Comparison of ENCODE assay signal across 26 cellular contexts in the genomic region with DNA sequence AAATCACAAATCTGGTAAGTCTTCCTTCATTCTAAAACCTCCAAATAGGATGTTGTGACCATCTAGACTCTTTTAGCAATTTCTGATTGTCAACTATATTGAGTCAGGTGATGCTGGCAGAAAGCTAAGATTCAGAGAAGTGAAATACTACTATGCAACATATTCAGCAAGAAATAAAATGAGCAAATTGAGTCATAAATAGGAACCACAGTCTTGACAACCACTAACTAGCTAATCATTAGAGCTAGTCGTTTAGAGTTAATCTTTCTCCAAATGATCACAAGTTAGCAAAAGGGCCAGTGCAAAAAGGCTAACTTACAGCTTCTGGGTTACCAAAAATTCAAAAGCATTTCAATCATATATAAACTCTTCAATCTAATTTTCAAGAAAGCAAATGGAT.
"Had no signal": no experiment of that assay in that cellular context is flagged by ENCODE, and none has a peak within 500 bp of the region (broad histone marks: within the 10 kb centered on the region; RNA-seq: fewer than 3 reads in every experiment).

No MANE protein-coding gene starts in this region.

- H3K4me2 ChIP-seq: neural progenitor cell had no signal

- ATAC-seq: activated CD4-positive, CD25-positive, alpha-beta regulatory T cell treated with anti-CD3 and anti-CD28 coated beads, Interleukin-2, amount 50 U/mL, for 24 hours; activated CD8-positive, alpha-beta memory T cell treated with anti-CD3 and anti-CD28 coated beads, Interleukin-2, amount 10 ng/mL, durations not matched to agents 7 days and 5 days; activated naive CD8-positive, alpha-beta T cell treated with anti-CD3 and anti-CD28 coated beads, Interleukin-2, amount 50 U/mL, for 24 hours; body of pancreas; heart right ventricle; left lobe of liver; naive thymus-derived CD4-positive, alpha-beta T cell had no signal

- H3K27ac Mint-ChIP-seq: activated CD4-positive, alpha-beta memory T cell treated with anti-CD3 and anti-CD28 coated beads, Interleukin-2, amount 10 ng/mL, durations not matched to agents 7 days and 5 days; activated CD4-positive, alpha-beta T cell treated with anti-CD3 and anti-CD28 coated beads, Interleukin-2, amount 10 ng/mL, durations not matched to agents 24 days and 14 days; activated CD8-positive, alpha-beta memory T cell treated with anti-CD3 and anti-CD28 coated beads, Interleukin-2, amount 10 ng/mL, durations not matched to agents 7 days and 5 days; activated naive CD8-positive, alpha-beta T cell treated with anti-CD3 and anti-CD28 coated beads, Interleukin-2, amount 50 U/mL, for 24 hours; naive thymus-derived CD4-positive, alpha-beta T cell; neural progenitor cell; progenitor cell of endocrine pancreas had no signal

- H3K36me3 ChIP-seq: neural progenitor cell, uterus had no signal

- DNase-seq: activated CD4-positive, alpha-beta memory T cell treated with anti-CD3 and anti-CD28 coated beads, Interleukin-2, amount 10 ng/mL, durations not matched to agents 7 days and 5 days; activated CD4-positive, alpha-beta T cell treated with anti-CD3 and anti-CD28 coated beads, Interleukin-2, amount 10 ng/mL, durations not matched to agents 24 days and 14 days; activated CD8-positive, alpha-beta memory T cell treated with anti-CD3 and anti-CD28 coated beads, Interleukin-2, amount 10 ng/mL, durations not matched to agents 7 days and 5 days; activated gamma-delta T cell; activated naive CD4-positive, alpha-beta T cell treated with anti-CD3 and anti-CD28 coated beads, Interleukin-2, amount 50 U/mL, for 16 hours; activated naive CD8-positive, alpha-beta T cell treated with anti-CD3 and anti-CD28 coated beads, Interleukin-2, amount 50 U/mL, for 24 hours; activated T-cell treated with anti-CD3 and anti-CD28 coated beads for 4 hours; body of pancreas; erythroblast; foreskin fibroblast; heart right ventricle; islet precursor cell; naive thymus-derived CD4-positive, alpha-beta T cell; spleen; stimulated activated CD4-positive, alpha-beta T cell treated with anti-CD3 and anti-CD28 coated beads, Interleukin-4, amount 100 ng/mL, for 1 hour; stimulated activated naive CD4-positive, alpha-beta T cell; testis; trophoblast cell; uterus had no signal

- H2AFZ ChIP-seq: neural progenitor cell had no signal

- H3K9me3 Mint-ChIP-seq: activated CD4-positive, alpha-beta memory T cell treated with anti-CD3 and anti-CD28 coated beads, Interleukin-2, amount 10 ng/mL, durations not matched to agents 7 days and 5 days; activated CD4-positive, alpha-beta T cell treated with anti-CD3 and anti-CD28 coated beads, Interleukin-2, amount 10 ng/mL, durations not matched to agents 24 days and 14 days; activated naive CD8-positive, alpha-beta T cell treated with anti-CD3 and anti-CD28 coated beads, Interleukin-2, amount 50 U/mL, for 24 hours had no signal

- H3K4me1 Mint-ChIP-seq: activated CD4-positive, alpha-beta memory T cell treated with anti-CD3 and anti-CD28 coated beads, Interleukin-2, amount 10 ng/mL, durations not matched to agents 7 days and 5 days; neural progenitor cell had no signal

- H3K4me3 Mint-ChIP-seq: activated CD4-positive, alpha-beta memory T cell treated with anti-CD3 and anti-CD28 coated beads, Interleukin-2, amount 10 ng/mL, durations not matched to agents 7 days and 5 days; activated CD4-positive, alpha-beta T cell treated with anti-CD3 and anti-CD28 coated beads, Interleukin-2, amount 10 ng/mL, durations not matched to agents 24 days and 14 days; activated CD8-positive, alpha-beta memory T cell treated with anti-CD3 and anti-CD28 coated beads, Interleukin-2, amount 10 ng/mL, durations not matched to agents 7 days and 5 days; activated naive CD8-positive, alpha-beta T cell treated with anti-CD3 and anti-CD28 coated beads, Interleukin-2, amount 50 U/mL, for 24 hours; naive thymus-derived CD4-positive, alpha-beta T cell; neural progenitor cell had no signal

- H3K9me3 ChIP-seq: body of pancreas, heart right ventricle, spleen, testis, uterus had no signal

- H3K9ac ChIP-seq: neural progenitor cell had no signal

- FAIRE-seq: endometrium had no signal

- H3K27me3 Mint-ChIP-seq: activated CD4-positive, alpha-beta memory T cell treated with anti-CD3 and anti-CD28 coated beads, Interleukin-2, amount 10 ng/mL, durations not matched to agents 7 days and 5 days; activated CD4-positive, alpha-beta T cell treated with anti-CD3 and anti-CD28 coated beads, Interleukin-2, amount 10 ng/mL, durations not matched to agents 24 days and 14 days; activated CD8-positive, alpha-beta memory T cell treated with anti-CD3 and anti-CD28 coated beads, Interleukin-2, amount 10 ng/mL, durations not matched to agents 7 days and 5 days; activated naive CD8-positive, alpha-beta T cell treated with anti-CD3 and anti-CD28 coated beads, Interleukin-2, amount 50 U/mL, for 24 hours; naive thymus-derived CD4-positive, alpha-beta T cell; progenitor cell of endocrine pancreas had no signal

- H3K4me3 ChIP-seq: body of pancreas, heart right ventricle, lung, neural progenitor cell, spleen, testis, uterus had no signal

- H3K4me1 ChIP-seq: body of pancreas, neural progenitor cell, uterus had no signal

- H3K27me3 ChIP-seq: body of pancreas, heart right ventricle, neural progenitor cell, spleen, testis, uterus had no signal

- H3K27ac ChIP-seq: body of pancreas, heart right ventricle, neural progenitor cell, spleen, testis, uterus, VCaP had no signal
